In genomic region chr1:112713466-112714312, GRCh38 we compare ENCODE assay signal across 8 cellular contexts. TPM values are rescaled to one million over a fixed set of nuclear protein-coding genes. Genes with fewer than 3 reads are reported as not detected.
DNase-seq lines count a peak whose midpoint lies in the region; ATAC-seq and TF ChIP-seq lines count a peak whose summit lies in the region.

No MANE protein-coding gene starts in this region.

- no peak for TF ChIP-seq POLR2A in suprapubic skin (IDR thresholded peaks at IDR 0.05)

- H3K4me3 ChIP-seq in WERI-Rb-1 (ENCODE audit: low read depth, low read length) (peak overlapping the region; percentile 52), suprapubic skin (peak overlapping the region; percentile 67)

- TF ChIP-seq EP300 in suprapubic skin (IDR thresholded peaks at IDR 0.05): no peak

- no peak overlapping the region for H3K27ac ChIP-seq in WERI-Rb-1
- no peak overlapping the region for H3K27ac ChIP-seq in suprapubic skin

- ATAC-seq in HG02642 (IDR thresholded peaks at IDR 0.05; ENCODE audit: poor library complexity, unreplicated experiment) (peak; percentile 25), GM19328 (IDR thresholded peaks at IDR 0.05; ENCODE audit: unreplicated experiment) (no peak)
- no peak for ATAC-seq in activated CD4-positive, CD25-positive, alpha-beta regulatory T cell treated with anti-CD3 and anti-CD28 coated beads, Interleukin-2, amount 50 U/mL, for 24 hours

- DNase-seq in GDM1 (lab: John Stamatoyannopoulos, UW) (peak; percentile 18), WERI-Rb-1 (no peak), islet precursor cell (peak; percentile 53), suprapubic skin (ENCODE audit: low spot score in 2 of 2) (no peak), amniotic stem cell (lab: John Stamatoyannopoulos, UW) (no peak)

- H3K9me3 ChIP-seq in WERI-Rb-1 (ENCODE audit: severe bottlenecking): no peaks in the 10 kb centered on the region
- H3K9me3 ChIP-seq in suprapubic skin: no peaks in the 10 kb centered on the region

- 43% methylated on average over 11 of the region's 14 CpGs for WGBS in suprapubic skin

- TF ChIP-seq CTCF in WERI-Rb-1 (IDR thresholded peaks at IDR 0.05; ENCODE audit: low read depth, low read length) (no peak), suprapubic skin (IDR thresholded peaks at IDR 0.05) (no peak)

- H3K27me3 ChIP-seq in WERI-Rb-1 (ENCODE audit: insufficient read depth, low read depth, severe bottlenecking) (peaks cover 12% of the 10 kb centered on the region), suprapubic skin (no peaks in the 10 kb centered on the region)

- H3K36me3 ChIP-seq in WERI-Rb-1 (no peaks in the 10 kb centered on the region), suprapubic skin (no peaks in the 10 kb centered on the region)

- H3K4me1 ChIP-seq in suprapubic skin: peaks cover 35% of the 10 kb centered on the region

RNA-seq across cellular contexts. Expression of gene PPM1J, which starts 1.4 kb away (rescaled TPM):
- 10 to 100 TPM in 3 of 4 donors, 1 to 10 TPM in 1; 6.6 to 22.1 (median 13.4) TPM for total RNA-seq in suprapubic skin

RNA-seq across cellular contexts. Expression of gene RHOC, which starts 6.8 kb away (rescaled TPM):
- 100 to 1,000 TPM; 138 to 185 (median 153) TPM for total RNA-seq in suprapubic skin

RNA-seq across cellular contexts. Expression of gene MOV10, which starts 39.2 kb away (rescaled TPM):
- total RNA-seq in suprapubic skin: 100 to 1,000 TPM in 1 of 4 donors, 10 to 100 TPM in 3; 42.8 to 147 (median 70.1) TPM

Comparison
In these comparisons a context has a peak if more than half of its experiments do, and no peak if none do; other contexts are left out.
1. DNase-seq: peak in GDM1 (single experiment) and islet precursor cell (single experiment); none in WERI-Rb-1 (single experiment), suprapubic skin (0 of 2) and amniotic stem cell (single experiment).